Comparison of ENCODE assay signal across 19 cellular contexts in genomic region chr11:6285019-6285418, GRCh38. TPM values are rescaled to one million over a fixed set of nuclear protein-coding genes. Genes with fewer than 3 reads are reported as not detected.
DNase-seq lines count a peak whose midpoint lies in the region; ATAC-seq, FAIRE-seq and TF ChIP-seq lines count a peak whose summit lies in the region.
"Had no signal": no experiment of that assay in that cellular context is flagged by ENCODE, and none has a peak within 500 bp of the region (broad histone marks: within the 10 kb centered on the region; RNA-seq: fewer than 3 reads in every experiment).

No MANE protein-coding gene starts in this region.

- H3K27me3 ChIP-seq in K562 (ENCODE audit: control insufficient read depth in 2 of 2, insufficient read depth in 2 of 2, low read length in 2 of 2) (peaks cover 22 to 23% of the 10 kb centered on the region in 2 experiments), trophoblast cell (ENCODE audit: insufficient read depth, low read length) (no peaks in the 10 kb centered on the region)
- H3K27me3 ChIP-seq: BE2C had no signal

- intact Hi-C loops in K562 (cut with micrococcal nuclease) (no loop called here), left ventricle myocardium superior (cut with micrococcal nuclease) (no loop called here)

- H3K18ac ChIP-seq in trophoblast cell (ENCODE audit: low read length), result peak overlapping the region; percentile 22

- no peak overlapping the region for H3K23ac ChIP-seq in trophoblast cell (ENCODE audit: low read length)

- ATAC-seq in K562, result no peak
- peak; percentile 82 for ATAC-seq in left ventricle myocardium superior
- ATAC-seq in HG03108 (IDR thresholded peaks at IDR 0.05; ENCODE audit: unreplicated experiment), result no peak
- no peak for ATAC-seq in GM18498 (IDR thresholded peaks at IDR 0.05; ENCODE audit: unreplicated experiment)
- ATAC-seq: A549, GM23338 had no signal

- FAIRE-seq in K562 (lab: Jason Lieb, UNC), result no peak
- FAIRE-seq: A549, G401.6, GM12891 had no signal

- H2AFZ ChIP-seq in K562 (ENCODE audit: low read depth, low read length) (no peak overlapping the region), trophoblast cell (ENCODE audit: insufficient read depth, low read length, poor library complexity) (no peak overlapping the region)
- H2AFZ ChIP-seq: GM23338 had no signal

- H3K9me1 ChIP-seq in K562 (ENCODE audit: control insufficient read depth, insufficient read depth, low read length), result no peaks in the 10 kb centered on the region

- H4K91ac ChIP-seq in trophoblast cell (ENCODE audit: low read depth, low read length), result peak overlapping the region; percentile 56

- H2AK5ac ChIP-seq in trophoblast cell (ENCODE audit: low read length), result no peak overlapping the region

- no peak overlapping the region for H3K4ac ChIP-seq in trophoblast cell (ENCODE audit: low read depth, low read length)

- peak overlapping the region; percentile 86 for H2BK120ac ChIP-seq in trophoblast cell (ENCODE audit: insufficient read depth, low read length, poor library complexity)

- 3% methylated on average over 4 of the region's 4 CpGs for WGBS in K562 (ENCODE audit: insufficient coverage, low coverage, missing lambda C conversion rate)
- WGBS in trophoblast cell (ENCODE audit: extremely low coverage, insufficient coverage, insufficient read length), result no CpG with 5 or more reads among the region's 4 CpGs

- H3K27ac ChIP-seq in K562 (ENCODE audit: extremely low read depth, low read depth, low read length) (no peak overlapping the region), trophoblast cell (ENCODE audit: low read depth, low read length) (no peak overlapping the region)
- H3K27ac ChIP-seq: A549, C4-2B had no signal

- peaks cover 17% of the 10 kb centered on the region for H3K27me3 Mint-ChIP-seq in progenitor cell of endocrine pancreas

- TF ChIP-seq CTCF in K562 (IDR thresholded peaks at IDR 0.05 in 2 of 3, conservative IDR thresholded peaks at IDR 0.05 in 1 of 3; ENCODE audit: insufficient read depth in 2 of 3, low read depth in 1 of 3, low read length in 3 of 3) (no peak), progenitor cell of endocrine pancreas (IDR thresholded peaks at IDR 0.05; ENCODE audit: unreplicated experiment) (no peak)

- CTCF ChIA-PET in K562 (lab: Yijun Ruan, JAX; ENCODE audit: low intra/inter-chr PET ratio), result no interaction called here

- H3K4me1 ChIP-seq in K562 (replicated peaks in 1 of 2; ENCODE audit: control insufficient read depth in 2 of 2, insufficient read depth in 2 of 2, low read length in 2 of 2), result no peaks in the 10 kb centered on the region
- peaks cover 16 to 17% of the 10 kb centered on the region in 2 experiments for H3K4me1 ChIP-seq in trophoblast cell (ENCODE audit: control insufficient read depth in 1 of 2, insufficient read depth in 2 of 2, low read length in 2 of 2)
- H3K4me1 ChIP-seq: BE2C had no signal

- no peak overlapping the region for H3K27ac Mint-ChIP-seq in progenitor cell of endocrine pancreas
- H3K27ac Mint-ChIP-seq: CD4-positive, alpha-beta memory T cell; GM23338 had no signal

- H3K4me2 ChIP-seq in K562 (ENCODE audit: insufficient read depth, low read length) (no peak overlapping the region), trophoblast cell (ENCODE audit: low read length) (no peak overlapping the region)
- H3K4me2 ChIP-seq: A549, GM23338 had no signal

- TF ChIP-seq EP300 in K562 (IDR thresholded peaks at IDR 0.05; ENCODE audit: low read length), result no peak

- no peak overlapping the region for H3K4me3 ChIP-seq in K562
- H3K4me3 ChIP-seq in trophoblast cell (ENCODE audit: low read depth, low read length), result no peak overlapping the region
- H3K4me3 ChIP-seq: A549, GM23338 had no signal

- H2BK12ac ChIP-seq in trophoblast cell (ENCODE audit: low read length), result peak overlapping the region; percentile 6

- POLR2A ChIA-PET in K562 (lab: Yijun Ruan, JAX), result interaction anchor here (0.6 kb wide), 1 partner anchor 18 kb away, joined by 3 read pairs; no protein-coding TSS in a partner anchor

- H3K14ac ChIP-seq in trophoblast cell (ENCODE audit: low read length), result peak overlapping the region; percentile 1

- H3K36me3 ChIP-seq in K562 (ENCODE audit: control insufficient read depth, insufficient read depth, low read length) (no peaks in the 10 kb centered on the region), trophoblast cell (ENCODE audit: control insufficient read depth in 1 of 2, insufficient read depth in 2 of 2, low read length in 2 of 2) (no peaks in the 10 kb centered on the region)
- H3K36me3 ChIP-seq: BE2C had no signal

- no TSS peak for BruUV-seq in K562 (replicated peaks; lab: Mats Ljungman, UMichigan)

- no peaks in the 10 kb centered on the region for H3K9me3 Mint-ChIP-seq in progenitor cell of endocrine pancreas (ENCODE audit: low read depth)
- H3K9me3 Mint-ChIP-seq: GM23338 had no signal

- H3K79me2 ChIP-seq in K562 (ENCODE audit: control insufficient read depth, insufficient read depth, low read length) (no peaks in the 10 kb centered on the region), trophoblast cell (ENCODE audit: control insufficient read depth, insufficient read depth, low read length, poor library complexity) (peaks cover 1% of the 10 kb centered on the region)

- peaks cover 14% of the 10 kb centered on the region for H3K4me1 Mint-ChIP-seq in progenitor cell of endocrine pancreas (ENCODE audit: low read depth)
- H3K4me1 Mint-ChIP-seq: CD4-positive, alpha-beta memory T cell had no signal

- peak overlapping the region; percentile 52 for H2BK5ac ChIP-seq in trophoblast cell (ENCODE audit: low read depth, low read length, poor library complexity)

- H3K9ac ChIP-seq in K562 (ENCODE audit: insufficient read depth in 1 of 2, low read depth in 2 of 2, low read length in 2 of 2) (no peak overlapping the region), trophoblast cell (ENCODE audit: low read length) (no peak overlapping the region)

- no peak overlapping the region for H4K12ac ChIP-seq in trophoblast cell (ENCODE audit: low read depth, low read length)

- H3K79me1 ChIP-seq in trophoblast cell (ENCODE audit: low read length), result peaks cover 19% of the 10 kb centered on the region

- in situ Hi-C loops in K562 (cut with MboI), result no loop called here

- no peaks in the 10 kb centered on the region for H3K36me3 Mint-ChIP-seq in progenitor cell of endocrine pancreas (ENCODE audit: insufficient read depth)
- H3K36me3 Mint-ChIP-seq: CD4-positive, alpha-beta memory T cell had no signal

- H3K9me3 ChIP-seq in K562 (replicated peaks; ENCODE audit: control insufficient read depth, insufficient read depth, low read depth, low read length) (no peaks in the 10 kb centered on the region), trophoblast cell (ENCODE audit: insufficient read depth, low read depth, low read length) (no peaks in the 10 kb centered on the region)
- H3K9me3 ChIP-seq: A549, BE2C had no signal

- DNase-seq in M059J (ENCODE audit: low read depth) (peak; percentile 8), K562 (ENCODE audit: extremely low read depth in 1 of 4, low spot score in 3 of 4) (no peak), left ventricle myocardium superior (no peak), trophoblast cell (peak; percentile 7 to 13), progenitor cell of endocrine pancreas (ENCODE audit: low spot score, unreplicated experiment) (no peak)
- DNase-seq: BE2C; CD4-positive, alpha-beta memory T cell; DMS79 treated with DMSO at 0.1 percent for 48 hours; EL; H7 had no signal

- H4K20me1 ChIP-seq in K562 (replicated peaks; ENCODE audit: control insufficient read depth, insufficient read depth, low read length), result no peaks in the 10 kb centered on the region

- no peak for TF ChIP-seq RAD21 in K562 (CRISPR knock-in tag; conservative IDR thresholded peaks at IDR 0.05 in 1 of 2, IDR thresholded peaks at IDR 0.05 in 1 of 2)

- TF ChIP-seq POLR2A in K562 (conservative IDR thresholded peaks at IDR 0.05), result no peak

- H4K8ac ChIP-seq in trophoblast cell (ENCODE audit: low read depth, low read length), result peak overlapping the region; percentile 5

- H3K4me3 Mint-ChIP-seq in progenitor cell of endocrine pancreas (ENCODE audit: low read depth), result no peak overlapping the region
- H3K4me3 Mint-ChIP-seq: CD4-positive, alpha-beta memory T cell; GM23338 had no signal

RNA-seq across cellular contexts. Expression of gene CCKBR, which starts 25.4 kb away (rescaled TPM):
- 0.86 TPM in 1 of 2 replicates, not detected in the other for total RNA-seq in M059J (2014; rRNA removed; shearing (Covaris generic))
- not detected in 2 replicates for total RNA-seq in K562 (2011; cell fraction: chromatin; rRNA removed; ENCODE audit: low replicate concordance)
- not detected in 2 replicates for total RNA-seq in K562 (2011; cell fraction: nucleolus; rRNA removed)
- not detected in 2 replicates for total RNA-seq in K562 (2011; cell fraction: nucleoplasm; rRNA removed)
- not detected in 2 replicates for total RNA-seq in K562 (2014; rRNA removed)
- not detected in 2 replicates for total RNA-seq in K562 (2014; rRNA removed; fragmentation: Illumina TruSeq; extraction: Trizol)
- not detected in 2 replicates for total RNA-seq in K562 (2015; rRNA removed; fragmentation: Illumina TruSeq; extraction: Trizol)
- total RNA-seq in K562 (2021), result not detected in 2 replicates
- not detected in 2 replicates for polyA plus RNA-seq in K562 (2011; rRNA removed)
- polyA plus RNA-seq in K562 (2011; cell fraction: cytosol; rRNA removed), result not detected in 2 replicates
- polyA plus RNA-seq in K562 (2011; cell fraction: nucleus; rRNA removed), result not detected in 2 replicates
- not detected in 2 replicates for polyA plus RNA-seq in K562 (2012)
- not detected in 2 replicates for polyA plus RNA-seq in K562 (2014; fragmentation: Illumina TruSeq; extraction: Trizol)
- not detected for polyA plus RNA-seq in K562 (2014; fragmentation: Nextera tagmentation; extraction: Ambion mirVana)
- polyA plus RNA-seq in K562 (2014; rRNA removed), result not detected in 2 replicates
- not detected in 2 replicates for polyA minus RNA-seq in K562 (2011; rRNA and poly(A)+ RNA removed)
- not detected in 2 replicates for polyA minus RNA-seq in K562 (2011; cell fraction: cytosol; rRNA and poly(A)+ RNA removed)
- polyA minus RNA-seq in K562 (2011; cell fraction: nucleus; rRNA and poly(A)+ RNA removed), result not detected in 2 replicates
- total RNA-seq in left ventricle myocardium superior, result not detected
- 198 and 222 TPM in 2 replicates for polyA plus RNA-seq in trophoblast cell (2013)
- total RNA-seq in progenitor cell of endocrine pancreas, result 7.4 and 7.5 TPM in 2 replicates
- total RNA-seq: CD4-positive, alpha-beta memory T cell; HT-29 had no signal
- polyA plus RNA-seq: A549; AG04450; CD4-positive, alpha-beta memory T cell had no signal

RNA-seq across cellular contexts. Expression of gene CAVIN3, which starts 35.3 kb away (rescaled TPM):
- 114 and 146 TPM in 2 replicates for total RNA-seq in M059J (2014; rRNA removed; shearing (Covaris generic))
- not detected in 2 replicates for total RNA-seq in K562 (2011; cell fraction: chromatin; rRNA removed; ENCODE audit: low replicate concordance)
- not detected in 2 replicates for total RNA-seq in K562 (2011; cell fraction: nucleolus; rRNA removed)
- total RNA-seq in K562 (2011; cell fraction: nucleoplasm; rRNA removed), result not detected in 2 replicates
- total RNA-seq in K562 (2014; rRNA removed) (not detected in 2 replicates), K562 (2014; rRNA removed; fragmentation: Illumina TruSeq; extraction: Trizol) (not detected in 2 replicates), K562 (2015; rRNA removed; fragmentation: Illumina TruSeq; extraction: Trizol) (not detected in 2 replicates), K562 (2021) (0.13 and 0.20 TPM in 2 replicates), left ventricle myocardium superior (31.1 TPM), progenitor cell of endocrine pancreas (6.7 and 7.1 TPM in 2 replicates)
- polyA plus RNA-seq in K562 (2011; rRNA removed) (not detected in 2 replicates), K562 (2014; fragmentation: Illumina TruSeq; extraction: Trizol) (not detected in 2 replicates), K562 (2014; fragmentation: Nextera tagmentation; extraction: Ambion mirVana) (not detected), K562 (2014; rRNA removed) (not detected in 2 replicates)
- 0.06 TPM in 1 of 2 replicates, not detected in the other for polyA plus RNA-seq in K562 (2011; cell fraction: cytosol; rRNA removed)
- polyA plus RNA-seq in K562 (2011; cell fraction: nucleus; rRNA removed), result not detected in 2 replicates
- polyA plus RNA-seq in K562 (2012), result not detected in 2 replicates
- not detected in 2 replicates for polyA minus RNA-seq in K562 (2011; rRNA and poly(A)+ RNA removed)
- polyA minus RNA-seq in K562 (2011; cell fraction: cytosol; rRNA and poly(A)+ RNA removed), result not detected in 2 replicates
- polyA minus RNA-seq in K562 (2011; cell fraction: nucleus; rRNA and poly(A)+ RNA removed), result not detected in 2 replicates
- polyA plus RNA-seq in trophoblast cell (2013), result 36.3 and 39.8 TPM in 2 replicates
- total RNA-seq: HT-29 had no signal

RNA-seq across cellular contexts. Expression of gene CNGA4, which starts 46.1 kb away (rescaled TPM):
- not detected in 2 replicates for total RNA-seq in M059J (2014; rRNA removed; shearing (Covaris generic))
- total RNA-seq in K562 (2011; cell fraction: chromatin; rRNA removed; ENCODE audit: low replicate concordance), result 0.56 TPM in 1 of 2 replicates, not detected in the other
- not detected in 2 replicates for total RNA-seq in K562 (2011; cell fraction: nucleolus; rRNA removed)
- total RNA-seq in K562 (2011; cell fraction: nucleoplasm; rRNA removed), result not detected in 2 replicates
- 0.09 and 0.16 TPM in 2 replicates for total RNA-seq in K562 (2014; rRNA removed)
- not detected in 2 replicates for total RNA-seq in K562 (2014; rRNA removed; fragmentation: Illumina TruSeq; extraction: Trizol)
- not detected in 2 replicates for total RNA-seq in K562 (2015; rRNA removed; fragmentation: Illumina TruSeq; extraction: Trizol)
- total RNA-seq in K562 (2021), result not detected in 2 replicates
- polyA plus RNA-seq in K562 (2011; rRNA removed), result 0.04 and 0.09 TPM in 2 replicates
- 0.06 and 0.28 TPM in 2 replicates for polyA plus RNA-seq in K562 (2011; cell fraction: cytosol; rRNA removed)
- polyA plus RNA-seq in K562 (2011; cell fraction: nucleus; rRNA removed), result 0.25 and 0.30 TPM in 2 replicates
- polyA plus RNA-seq in K562 (2012), result 0.09 and 0.18 TPM in 2 replicates
- 0.06 TPM in 1 of 2 replicates, not detected in the other for polyA plus RNA-seq in K562 (2014; fragmentation: Illumina TruSeq; extraction: Trizol)
- not detected for polyA plus RNA-seq in K562 (2014; fragmentation: Nextera tagmentation; extraction: Ambion mirVana)
- 0.05 TPM in 1 of 2 replicates, not detected in the other for polyA plus RNA-seq in K562 (2014; rRNA removed)
- polyA minus RNA-seq in K562 (2011; rRNA and poly(A)+ RNA removed), result 0.12 TPM in 1 of 2 replicates, not detected in the other
- polyA minus RNA-seq in K562 (2011; cell fraction: cytosol; rRNA and poly(A)+ RNA removed), result not detected in 2 replicates
- polyA minus RNA-seq in K562 (2011; cell fraction: nucleus; rRNA and poly(A)+ RNA removed), result 0.22 and 0.27 TPM in 2 replicates
- not detected for total RNA-seq in left ventricle myocardium superior
- polyA plus RNA-seq in trophoblast cell (2013), result 0.14 TPM in 2 replicates
- total RNA-seq in progenitor cell of endocrine pancreas, result 2.0 and 2.1 TPM in 2 replicates
- total RNA-seq: GM23338, HT-29 had no signal
- polyA plus RNA-seq: CD4-positive, alpha-beta memory T cell had no signal

RNA-seq across cellular contexts. Expression of gene FHIP1B, which starts 50.6 kb away (rescaled TPM):
- total RNA-seq in M059J (2014; rRNA removed; shearing (Covaris generic)), result 7.0 and 11.3 TPM in 2 replicates
- total RNA-seq in K562 (2011; cell fraction: chromatin; rRNA removed; ENCODE audit: low replicate concordance), result 52.8 and 87.9 TPM in 2 replicates
- total RNA-seq in K562 (2011; cell fraction: nucleolus; rRNA removed), result 55.5 and 59.0 TPM in 2 replicates
- total RNA-seq in K562 (2011; cell fraction: nucleoplasm; rRNA removed), result 70.2 and 97.8 TPM in 2 replicates
- 10.4 and 19.6 TPM in 2 replicates for total RNA-seq in K562 (2014; rRNA removed)
- 6.6 and 8.4 TPM in 2 replicates for total RNA-seq in K562 (2014; rRNA removed; fragmentation: Illumina TruSeq; extraction: Trizol)
- total RNA-seq in K562 (2015; rRNA removed; fragmentation: Illumina TruSeq; extraction: Trizol), result 11.2 and 15.6 TPM in 2 replicates
- 20.1 and 21.0 TPM in 2 replicates for total RNA-seq in K562 (2021)
- polyA plus RNA-seq in K562 (2011; rRNA removed), result 24.7 and 33.9 TPM in 2 replicates
- 37.0 and 55.6 TPM in 2 replicates for polyA plus RNA-seq in K562 (2011; cell fraction: cytosol; rRNA removed)
- polyA plus RNA-seq in K562 (2011; cell fraction: nucleus; rRNA removed), result 212 and 288 TPM in 2 replicates
- 12.7 and 23.3 TPM in 2 replicates for polyA plus RNA-seq in K562 (2012)
- polyA plus RNA-seq in K562 (2014; fragmentation: Illumina TruSeq; extraction: Trizol), result 15.6 and 23.3 TPM in 2 replicates
- polyA plus RNA-seq in K562 (2014; fragmentation: Nextera tagmentation; extraction: Ambion mirVana), result 1 to 10 TPM in 1 of 2 experiments, under 1 TPM in 1; 0.94 to 1.1 TPM
- polyA plus RNA-seq in K562 (2014; rRNA removed), result 24.3 TPM in 2 replicates
- 20.4 and 20.5 TPM in 2 replicates for polyA minus RNA-seq in K562 (2011; rRNA and poly(A)+ RNA removed)
- 11.6 and 17.8 TPM in 2 replicates for polyA minus RNA-seq in K562 (2011; cell fraction: cytosol; rRNA and poly(A)+ RNA removed)
- 45.2 and 53.0 TPM in 2 replicates for polyA minus RNA-seq in K562 (2011; cell fraction: nucleus; rRNA and poly(A)+ RNA removed)
- total RNA-seq in left ventricle myocardium superior, result 16.3 TPM
- 56.3 and 62.9 TPM in 2 replicates for polyA plus RNA-seq in trophoblast cell (2013)
- 58.4 and 63.0 TPM in 2 replicates for total RNA-seq in progenitor cell of endocrine pancreas

Comparison
In these comparisons a context has a peak if more than half of its experiments do, and no peak if none do; other contexts are left out.
1. DNase-seq: peak in M059J (single experiment) and trophoblast cell (2 of 2); none in K562 (0 of 4), left ventricle myocardium superior (single experiment) and progenitor cell of endocrine pancreas (single experiment).